Comparison of ENCODE assay signal across 8 cellular contexts in genomic region chr1:35708179-35708891, GRCh38. TPM values are rescaled to one million over a fixed set of nuclear protein-coding genes. Genes with fewer than 3 reads are reported as not detected.
DNase-seq lines count a peak whose midpoint lies in the region; ATAC-seq, FAIRE-seq and TF ChIP-seq lines count a peak whose summit lies in the region.

No MANE protein-coding gene starts in this region.

- no peaks in the 10 kb centered on the region for H3K79me2 ChIP-seq in mammary epithelial cell (ENCODE audit: insufficient read depth, low read length)

- TF ChIP-seq CTCF in mammary epithelial cell (conservative IDR thresholded peaks at IDR 0.05 in 1 of 2, IDR thresholded peaks at IDR 0.05 in 1 of 2; ENCODE audit: extremely low read depth in 1 of 2, insufficient read depth in 1 of 2, low read depth in 1 of 2, low read length in 2 of 2) (no peak), mesothelial cell of epicardium (IDR thresholded peaks at IDR 0.05; ENCODE audit: unreplicated experiment) (no peak), vagina (IDR thresholded peaks at IDR 0.05) (no peak)

- intact Hi-C loops in mammary epithelial cell (cut with micrococcal nuclease), result no loop called here
- intact Hi-C loops in vagina (cut with DNase I), result no loop called here

- peak overlapping the region; percentile 82 for H3K4me2 ChIP-seq in mammary epithelial cell (ENCODE audit: insufficient read depth, low read depth, low read length)

- H3K4me1 ChIP-seq in mammary epithelial cell (ENCODE audit: insufficient read depth, low read length), result peaks cover 4% of the 10 kb centered on the region
- H3K4me1 ChIP-seq in vagina, result peaks cover 20% of the 10 kb centered on the region

- H3K36me3 ChIP-seq in mammary epithelial cell (ENCODE audit: insufficient read depth, low read length), result no peaks in the 10 kb centered on the region
- no peaks in the 10 kb centered on the region for H3K36me3 ChIP-seq in vagina

- H3K4me1 Mint-ChIP-seq in mesothelial cell of epicardium, result peaks cover 15% of the 10 kb centered on the region

- ATAC-seq in GM21360 (IDR thresholded peaks at IDR 0.05; ENCODE audit: unreplicated experiment) (no peak), HG03571 (IDR thresholded peaks at IDR 0.05; ENCODE audit: unreplicated experiment) (no peak)

- no peaks in the 10 kb centered on the region for H3K9me3 Mint-ChIP-seq in mesothelial cell of epicardium

- FAIRE-seq in GM12891 (lab: Jason Lieb, UNC), result peak; percentile 5

- H3K36me3 Mint-ChIP-seq in mesothelial cell of epicardium, result no peaks in the 10 kb centered on the region

- CTCF ChIA-PET in mammary epithelial cell (lab: Charles Lee; ENCODE audit: low non-redundant PET), result no interaction called here

- peak overlapping the region; percentile 69 for H3K4me3 Mint-ChIP-seq in mesothelial cell of epicardium

- H3K9me3 ChIP-seq in mammary epithelial cell (replicated peaks; ENCODE audit: insufficient read depth, low read length) (no peaks in the 10 kb centered on the region), vagina (no peaks in the 10 kb centered on the region)

- in situ Hi-C loops in mammary epithelial cell (cut with MboI; ENCODE audit: low sequenced_read_pairs in 2 of 2), result no loop called here

- H3K27me3 ChIP-seq in mammary epithelial cell (ENCODE audit: insufficient read depth, low read length), result peaks cover 4% of the 10 kb centered on the region
- H3K27me3 ChIP-seq in vagina, result no peaks in the 10 kb centered on the region

- H3K9ac ChIP-seq in mammary epithelial cell (ENCODE audit: insufficient read depth, low read length), result no peak overlapping the region

- TF ChIP-seq POLR2A in GM12891 (IDR thresholded peaks at IDR 0.05; ENCODE audit: low read depth, low read length) (no peak), vagina (IDR thresholded peaks at IDR 0.05) (no peak)

- peaks cover 34% of the 10 kb centered on the region for H3K27me3 Mint-ChIP-seq in mesothelial cell of epicardium (ENCODE audit: low read depth)

- dilution Hi-C loops in mammary epithelial cell (cut with HindIII; ENCODE audit: low sequenced_read_pairs), result loop anchor here (5.0 kb wide), 1 partner anchor 56 kb away; no protein-coding TSS in a partner anchor

- H3K4me3 ChIP-seq in mammary epithelial cell (replicated peaks in 1 of 3; ENCODE audit: insufficient read depth in 1 of 3, low read depth in 2 of 3, low read length in 3 of 3), result peak overlapping the region in 2 of 3 experiments; percentile 24 to 40
- peak overlapping the region; percentile 41 to 53 for H3K4me3 ChIP-seq in vagina

- H4K20me1 ChIP-seq in mammary epithelial cell (ENCODE audit: insufficient read depth, low read length), result no peaks in the 10 kb centered on the region

- DNase-seq in GM12891 (ENCODE audit: insufficient read length, low spot score), result no peak
- peak; percentile 64 for DNase-seq in NCI-H69 (lab: John Stamatoyannopoulos, UW)
- DNase-seq in mammary epithelial cell, result no peak
- DNase-seq in mesothelial cell of epicardium (ENCODE audit: low spot score in 2 of 2, unreplicated experiment in 2 of 2), result no peak
- no peak for DNase-seq in vagina (ENCODE audit: extremely low spot score in 2 of 2)
- DNase-seq in HCEC 1CT, result no peak

- no TSS peak for BruUV-seq in mammary epithelial cell (replicated peaks; lab: Mats Ljungman, UMichigan)

- WGBS in mammary epithelial cell (ENCODE audit: low coverage, missing lambda C conversion rate), result 7% methylated on average over 14 of the region's 40 CpGs

- H2AFZ ChIP-seq in mammary epithelial cell (ENCODE audit: low read depth, low read length), result peak overlapping the region; percentile 21

- H3K27ac ChIP-seq in mammary epithelial cell (ENCODE audit: insufficient read depth, low read depth, low read length) (no peak overlapping the region), vagina (no peak overlapping the region)

- H3K27ac Mint-ChIP-seq in mesothelial cell of epicardium, result peak overlapping the region; percentile 4

TF ChIP-seq in GM12891, 5 proteins besides CTCF, POLR2A, EP300 and RAD21:
- TF ChIP-seq SPI1 (IDR thresholded peaks at IDR 0.05; ENCODE audit: low read depth, low read length), result no peak
- TF ChIP-seq POU2F2 (IDR thresholded peaks at IDR 0.05; ENCODE audit: low read depth, low read length), result no peak
- TF ChIP-seq TAF1 (IDR thresholded peaks at IDR 0.05; ENCODE audit: low read depth, low read length), result no peak
- no peak for TF ChIP-seq PAX5 (IDR thresholded peaks at IDR 0.05; ENCODE audit: insufficient read depth, low read length, severe bottlenecking)
- TF ChIP-seq POLR2AphosphoS5 (IDR thresholded peaks at IDR 0.05; ENCODE audit: low read depth, low read length), result no peak

RNA-seq across cellular contexts. Expression of gene C1orf216, which starts 10.3 kb away (rescaled TPM):
- 7.6 TPM for polyA plus RNA-seq in GM12891 (2012; ENCODE audit: low read depth, missing spikeins)
- total RNA-seq in mammary epithelial cell (10 to 100 TPM in 1 of 2 donors, 1 to 10 TPM in 1; 9.3 to 15.8 TPM), mesothelial cell of epicardium (10.7 to 11.9 TPM (median 11.2 TPM) in 3 replicates), vagina (12.5 TPM)
- polyA plus RNA-seq in mammary epithelial cell, result 9.7 TPM
- polyA minus RNA-seq in mammary epithelial cell, result 17.2 TPM
